In genomic region chr17:60135160-60135950, GRCh38 we compare ENCODE assay signal across 1 cellular context.
TF ChIP-seq lines count a peak whose summit lies in the region.

No MANE protein-coding gene starts in this region.

TF ChIP-seq in HepG2, 621 proteins besides CTCF, POLR2A, EP300 and RAD21 (continued from another document and continues in another):
- no peak for TF ChIP-seq TBX3 (IDR thresholded peaks at IDR 0.05; ENCODE audit: borderline replicate concordance)
- TF ChIP-seq, protein P1, sequence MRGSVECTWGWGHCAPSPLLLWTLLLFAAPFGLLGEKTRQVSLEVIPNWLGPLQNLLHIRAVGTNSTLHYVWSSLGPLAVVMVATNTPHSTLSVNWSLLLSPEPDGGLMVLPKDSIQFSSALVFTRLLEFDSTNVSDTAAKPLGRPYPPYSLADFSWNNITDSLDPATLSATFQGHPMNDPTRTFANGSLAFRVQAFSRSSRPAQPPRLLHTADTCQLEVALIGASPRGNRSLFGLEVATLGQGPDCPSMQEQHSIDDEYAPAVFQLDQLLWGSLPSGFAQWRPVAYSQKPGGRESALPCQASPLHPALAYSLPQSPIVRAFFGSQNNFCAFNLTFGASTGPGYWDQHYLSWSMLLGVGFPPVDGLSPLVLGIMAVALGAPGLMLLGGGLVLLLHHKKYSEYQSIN (CRISPR knock-in tag; IDR thresholded peaks at IDR 0.05; ENCODE audit: borderline replicate concordance): no peak
- 0 out of 2 replicates have a peak, but pooled peaks have one; percentile 44 for TF ChIP-seq SMYD3 (CRISPR knock-in tag; IDR thresholded peaks at IDR 0.05)
- no peak for TF ChIP-seq ZNF530 (CRISPR knock-in tag; IDR thresholded peaks at IDR 0.05; ENCODE audit: low read depth)
- no peak for TF ChIP-seq EEA1 (CRISPR knock-in tag; IDR thresholded peaks at IDR 0.05; ENCODE audit: borderline replicate concordance)
- peak; percentile 61; the same call in 1 of the 2 replicates for TF ChIP-seq ZNF280B (CRISPR knock-in tag; IDR thresholded peaks at IDR 0.05; ENCODE audit: borderline replicate concordance)
- TF ChIP-seq GPN1 (CRISPR knock-in tag; IDR thresholded peaks at IDR 0.05; ENCODE audit: borderline replicate concordance): 0 out of 2 replicates have a peak, but pooled peaks have one; percentile 37
- TF ChIP-seq, protein P2, sequence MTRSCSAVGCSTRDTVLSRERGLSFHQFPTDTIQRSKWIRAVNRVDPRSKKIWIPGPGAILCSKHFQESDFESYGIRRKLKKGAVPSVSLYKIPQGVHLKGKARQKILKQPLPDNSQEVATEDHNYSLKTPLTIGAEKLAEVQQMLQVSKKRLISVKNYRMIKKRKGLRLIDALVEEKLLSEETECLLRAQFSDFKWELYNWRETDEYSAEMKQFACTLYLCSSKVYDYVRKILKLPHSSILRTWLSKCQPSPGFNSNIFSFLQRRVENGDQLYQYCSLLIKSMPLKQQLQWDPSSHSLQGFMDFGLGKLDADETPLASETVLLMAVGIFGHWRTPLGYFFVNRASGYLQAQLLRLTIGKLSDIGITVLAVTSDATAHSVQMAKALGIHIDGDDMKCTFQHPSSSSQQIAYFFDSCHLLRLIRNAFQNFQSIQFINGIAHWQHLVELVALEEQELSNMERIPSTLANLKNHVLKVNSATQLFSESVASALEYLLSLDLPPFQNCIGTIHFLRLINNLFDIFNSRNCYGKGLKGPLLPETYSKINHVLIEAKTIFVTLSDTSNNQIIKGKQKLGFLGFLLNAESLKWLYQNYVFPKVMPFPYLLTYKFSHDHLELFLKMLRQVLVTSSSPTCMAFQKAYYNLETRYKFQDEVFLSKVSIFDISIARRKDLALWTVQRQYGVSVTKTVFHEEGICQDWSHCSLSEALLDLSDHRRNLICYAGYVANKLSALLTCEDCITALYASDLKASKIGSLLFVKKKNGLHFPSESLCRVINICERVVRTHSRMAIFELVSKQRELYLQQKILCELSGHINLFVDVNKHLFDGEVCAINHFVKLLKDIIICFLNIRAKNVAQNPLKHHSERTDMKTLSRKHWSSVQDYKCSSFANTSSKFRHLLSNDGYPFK (CRISPR knock-in tag; IDR thresholded peaks at IDR 0.05; ENCODE audit: borderline replicate concordance): peak; percentile 69; the same call in 1 of the 2 replicates
- no peak for TF ChIP-seq MAZ (IDR thresholded peaks at IDR 0.05; ENCODE audit: borderline replicate concordance, low read depth, low read length)
- peak; percentile 82 for TF ChIP-seq MAZ (CRISPR knock-in tag; IDR thresholded peaks at IDR 0.05; ENCODE audit: low read depth)
- TF ChIP-seq SETDB1 (CRISPR knock-in tag; IDR thresholded peaks at IDR 0.05; ENCODE audit: borderline replicate concordance): no peak
- TF ChIP-seq NCOA1 (CRISPR knock-in tag; IDR thresholded peaks at IDR 0.05): peak; percentile 47; the same call in 1 of the 2 replicates
- 0 out of 2 replicates have a peak, but pooled peaks have one; percentile 21 for TF ChIP-seq CHD2 (IDR thresholded peaks at IDR 0.05; ENCODE audit: low read depth, low read length)
- no peak for TF ChIP-seq PHF5A (CRISPR knock-in tag; IDR thresholded peaks at IDR 0.05; ENCODE audit: low read depth, unreplicated experiment)
- peak; percentile 96 for TF ChIP-seq BRCA1 (CRISPR knock-in tag; IDR thresholded peaks at IDR 0.05)
- TF ChIP-seq MTA3 (CRISPR knock-in tag; IDR thresholded peaks at IDR 0.05): no peak
- no peak for TF ChIP-seq DNMT1 (CRISPR knock-in tag; IDR thresholded peaks at IDR 0.05)
- TF ChIP-seq KDM6A (CRISPR knock-in tag; IDR thresholded peaks at IDR 0.05; ENCODE audit: low read depth): no peak
- TF ChIP-seq ZNF652 (CRISPR knock-in tag; IDR thresholded peaks at IDR 0.05; ENCODE audit: borderline replicate concordance, low read depth): 0 out of 2 replicates have a peak, but pooled peaks have one; percentile 25
- TF ChIP-seq ZBTB14 (CRISPR knock-in tag; IDR thresholded peaks at IDR 0.05): peak; percentile 68
- TF ChIP-seq ZNF7 (CRISPR knock-in tag; IDR thresholded peaks at IDR 0.05): no peak
- peak; percentile 20 for TF ChIP-seq ASH2L (IDR thresholded peaks at IDR 0.05; ENCODE audit: insufficient read length, low read depth, low read length)
- TF ChIP-seq HHEX (CRISPR knock-in tag; IDR thresholded peaks at IDR 0.05): no peak
- no peak for TF ChIP-seq TERF1 (CRISPR knock-in tag; IDR thresholded peaks at IDR 0.05)
- TF ChIP-seq ZNF776 (CRISPR knock-in tag; IDR thresholded peaks at IDR 0.05): peak; percentile 60; the same call in 1 of the 2 replicates
- TF ChIP-seq SP2 (CRISPR knock-in tag; IDR thresholded peaks at IDR 0.05): peak; percentile 72
- TF ChIP-seq ZNF331 (CRISPR knock-in tag; IDR thresholded peaks at IDR 0.05): peak; percentile 66
- TF ChIP-seq ZNF644 (CRISPR knock-in tag; IDR thresholded peaks at IDR 0.05; ENCODE audit: low read depth): peak; percentile 14; the same call in 1 of the 2 replicates
- TF ChIP-seq, protein P3, sequence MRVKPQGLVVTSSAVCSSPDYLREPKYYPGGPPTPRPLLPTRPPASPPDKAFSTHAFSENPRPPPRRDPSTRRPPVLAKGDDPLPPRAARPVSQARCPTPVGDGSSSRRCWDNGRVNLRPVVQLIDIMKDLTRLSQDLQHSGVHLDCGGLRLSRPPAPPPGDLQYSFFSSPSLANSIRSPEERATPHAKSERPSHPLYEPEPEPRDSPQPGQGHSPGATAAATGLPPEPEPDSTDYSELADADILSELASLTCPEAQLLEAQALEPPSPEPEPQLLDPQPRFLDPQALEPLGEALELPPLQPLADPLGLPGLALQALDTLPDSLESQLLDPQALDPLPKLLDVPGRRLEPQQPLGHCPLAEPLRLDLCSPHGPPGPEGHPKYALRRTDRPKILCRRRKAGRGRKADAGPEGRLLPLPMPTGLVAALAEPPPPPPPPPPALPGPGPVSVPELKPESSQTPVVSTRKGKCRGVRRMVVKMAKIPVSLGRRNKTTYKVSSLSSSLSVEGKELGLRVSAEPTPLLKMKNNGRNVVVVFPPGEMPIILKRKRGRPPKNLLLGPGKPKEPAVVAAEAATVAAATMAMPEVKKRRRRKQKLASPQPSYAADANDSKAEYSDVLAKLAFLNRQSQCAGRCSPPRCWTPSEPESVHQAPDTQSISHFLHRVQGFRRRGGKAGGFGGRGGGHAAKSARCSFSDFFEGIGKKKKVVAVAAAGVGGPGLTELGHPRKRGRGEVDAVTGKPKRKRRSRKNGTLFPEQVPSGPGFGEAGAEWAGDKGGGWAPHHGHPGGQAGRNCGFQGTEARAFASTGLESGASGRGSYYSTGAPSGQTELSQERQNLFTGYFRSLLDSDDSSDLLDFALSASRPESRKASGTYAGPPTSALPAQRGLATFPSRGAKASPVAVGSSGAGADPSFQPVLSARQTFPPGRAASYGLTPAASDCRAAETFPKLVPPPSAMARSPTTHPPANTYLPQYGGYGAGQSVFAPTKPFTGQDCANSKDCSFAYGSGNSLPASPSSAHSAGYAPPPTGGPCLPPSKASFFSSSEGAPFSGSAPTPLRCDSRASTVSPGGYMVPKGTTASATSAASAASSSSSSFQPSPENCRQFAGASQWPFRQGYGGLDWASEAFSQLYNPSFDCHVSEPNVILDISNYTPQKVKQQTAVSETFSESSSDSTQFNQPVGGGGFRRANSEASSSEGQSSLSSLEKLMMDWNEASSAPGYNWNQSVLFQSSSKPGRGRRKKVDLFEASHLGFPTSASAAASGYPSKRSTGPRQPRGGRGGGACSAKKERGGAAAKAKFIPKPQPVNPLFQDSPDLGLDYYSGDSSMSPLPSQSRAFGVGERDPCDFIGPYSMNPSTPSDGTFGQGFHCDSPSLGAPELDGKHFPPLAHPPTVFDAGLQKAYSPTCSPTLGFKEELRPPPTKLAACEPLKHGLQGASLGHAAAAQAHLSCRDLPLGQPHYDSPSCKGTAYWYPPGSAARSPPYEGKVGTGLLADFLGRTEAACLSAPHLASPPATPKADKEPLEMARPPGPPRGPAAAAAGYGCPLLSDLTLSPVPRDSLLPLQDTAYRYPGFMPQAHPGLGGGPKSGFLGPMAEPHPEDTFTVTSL (CRISPR knock-in tag; IDR thresholded peaks at IDR 0.05; ENCODE audit: borderline replicate concordance): 0 out of 2 replicates have a peak, but pooled peaks have one; percentile 26
- peak; percentile 97 for TF ChIP-seq SATB2 (CRISPR knock-in tag; IDR thresholded peaks at IDR 0.05)
- no peak for TF ChIP-seq ZNF326 (CRISPR knock-in tag; IDR thresholded peaks at IDR 0.05; ENCODE audit: borderline replicate concordance)
- TF ChIP-seq HDAC1 (CRISPR knock-in tag; IDR thresholded peaks at IDR 0.05): peak; percentile 84
- 0 out of 2 replicates have a peak, but pooled peaks have one; percentile 58 for TF ChIP-seq ZFP82 (CRISPR knock-in tag; IDR thresholded peaks at IDR 0.05; ENCODE audit: borderline replicate concordance)
- no peak for TF ChIP-seq CAMTA2 (CRISPR knock-in tag; IDR thresholded peaks at IDR 0.05; ENCODE audit: borderline replicate concordance)
- TF ChIP-seq EZH2 (conservative IDR thresholded peaks at IDR 0.05; ENCODE audit: low read depth, low read length): no peak
- TF ChIP-seq, protein P4, sequence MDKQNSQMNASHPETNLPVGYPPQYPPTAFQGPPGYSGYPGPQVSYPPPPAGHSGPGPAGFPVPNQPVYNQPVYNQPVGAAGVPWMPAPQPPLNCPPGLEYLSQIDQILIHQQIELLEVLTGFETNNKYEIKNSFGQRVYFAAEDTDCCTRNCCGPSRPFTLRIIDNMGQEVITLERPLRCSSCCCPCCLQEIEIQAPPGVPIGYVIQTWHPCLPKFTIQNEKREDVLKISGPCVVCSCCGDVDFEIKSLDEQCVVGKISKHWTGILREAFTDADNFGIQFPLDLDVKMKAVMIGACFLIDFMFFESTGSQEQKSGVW (CRISPR knock-in tag; IDR thresholded peaks at IDR 0.05; ENCODE audit: borderline replicate concordance): no peak
- no peak for TF ChIP-seq PAX8 (CRISPR knock-in tag; IDR thresholded peaks at IDR 0.05; ENCODE audit: borderline replicate concordance)
- TF ChIP-seq NFRKB (IDR thresholded peaks at IDR 0.05): no peak
- no peak for TF ChIP-seq ATF7 (IDR thresholded peaks at IDR 0.05)
- TF ChIP-seq ATF7 (CRISPR knock-in tag; IDR thresholded peaks at IDR 0.05): no peak
- no peak for TF ChIP-seq ZNF841 (CRISPR knock-in tag; IDR thresholded peaks at IDR 0.05; ENCODE audit: borderline replicate concordance)
- TF ChIP-seq TARDBP (CRISPR knock-in tag; IDR thresholded peaks at IDR 0.05): peak; percentile 72
- TF ChIP-seq RXRA (CRISPR knock-in tag; IDR thresholded peaks at IDR 0.05): peak; percentile 33; the same call in 1 of the 2 replicates
- TF ChIP-seq, protein P5, sequence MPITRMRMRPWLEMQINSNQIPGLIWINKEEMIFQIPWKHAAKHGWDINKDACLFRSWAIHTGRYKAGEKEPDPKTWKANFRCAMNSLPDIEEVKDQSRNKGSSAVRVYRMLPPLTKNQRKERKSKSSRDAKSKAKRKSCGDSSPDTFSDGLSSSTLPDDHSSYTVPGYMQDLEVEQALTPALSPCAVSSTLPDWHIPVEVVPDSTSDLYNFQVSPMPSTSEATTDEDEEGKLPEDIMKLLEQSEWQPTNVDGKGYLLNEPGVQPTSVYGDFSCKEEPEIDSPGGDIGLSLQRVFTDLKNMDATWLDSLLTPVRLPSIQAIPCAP (CRISPR knock-in tag; IDR thresholded peaks at IDR 0.05; ENCODE audit: low read depth): no peak
- TF ChIP-seq, protein P6, sequence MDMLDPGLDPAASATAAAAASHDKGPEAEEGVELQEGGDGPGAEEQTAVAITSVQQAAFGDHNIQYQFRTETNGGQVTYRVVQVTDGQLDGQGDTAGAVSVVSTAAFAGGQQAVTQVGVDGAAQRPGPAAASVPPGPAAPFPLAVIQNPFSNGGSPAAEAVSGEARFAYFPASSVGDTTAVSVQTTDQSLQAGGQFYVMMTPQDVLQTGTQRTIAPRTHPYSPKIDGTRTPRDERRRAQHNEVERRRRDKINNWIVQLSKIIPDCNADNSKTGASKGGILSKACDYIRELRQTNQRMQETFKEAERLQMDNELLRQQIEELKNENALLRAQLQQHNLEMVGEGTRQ (IDR thresholded peaks at IDR 0.05; ENCODE audit: low read depth, low read length): no peak
- TF ChIP-seq, protein P6 (CRISPR knock-in tag; IDR thresholded peaks at IDR 0.05; ENCODE audit: borderline replicate concordance): no peak
- TF ChIP-seq SALL2 (CRISPR knock-in tag; IDR thresholded peaks at IDR 0.05): peak; percentile 98
- peak; percentile 66; the same call in 1 of the 2 replicates for TF ChIP-seq ZNF225 (CRISPR knock-in tag; IDR thresholded peaks at IDR 0.05)
- TF ChIP-seq ZNF678 (CRISPR knock-in tag; IDR thresholded peaks at IDR 0.05): peak; percentile 57; the same call in 1 of the 2 replicates
- TF ChIP-seq KAT7 (CRISPR knock-in tag; IDR thresholded peaks at IDR 0.05; ENCODE audit: borderline replicate concordance): peak; percentile 82; the same call in 1 of the 2 replicates
